Comparison of ENCODE assay signal across 1 cellular context in genomic region chr7:4025694-4026615, GRCh38.
TF ChIP-seq lines count a peak whose summit lies in the region.

No MANE protein-coding gene starts in this region.

TF ChIP-seq in H1, 55 proteins besides CTCF, POLR2A, EP300 and RAD21 (continued from another document):
- TF ChIP-seq CHD7 (IDR thresholded peaks at IDR 0.05; ENCODE audit: insufficient replicate concordance, low read length): no peak
- TF ChIP-seq ZNF274 (IDR thresholded peaks at IDR 0.05; ENCODE audit: borderline replicate concordance, extremely low read depth, low read length): no peak
